ENCODE assay signal across 11 cellular contexts in the genomic region with DNA sequence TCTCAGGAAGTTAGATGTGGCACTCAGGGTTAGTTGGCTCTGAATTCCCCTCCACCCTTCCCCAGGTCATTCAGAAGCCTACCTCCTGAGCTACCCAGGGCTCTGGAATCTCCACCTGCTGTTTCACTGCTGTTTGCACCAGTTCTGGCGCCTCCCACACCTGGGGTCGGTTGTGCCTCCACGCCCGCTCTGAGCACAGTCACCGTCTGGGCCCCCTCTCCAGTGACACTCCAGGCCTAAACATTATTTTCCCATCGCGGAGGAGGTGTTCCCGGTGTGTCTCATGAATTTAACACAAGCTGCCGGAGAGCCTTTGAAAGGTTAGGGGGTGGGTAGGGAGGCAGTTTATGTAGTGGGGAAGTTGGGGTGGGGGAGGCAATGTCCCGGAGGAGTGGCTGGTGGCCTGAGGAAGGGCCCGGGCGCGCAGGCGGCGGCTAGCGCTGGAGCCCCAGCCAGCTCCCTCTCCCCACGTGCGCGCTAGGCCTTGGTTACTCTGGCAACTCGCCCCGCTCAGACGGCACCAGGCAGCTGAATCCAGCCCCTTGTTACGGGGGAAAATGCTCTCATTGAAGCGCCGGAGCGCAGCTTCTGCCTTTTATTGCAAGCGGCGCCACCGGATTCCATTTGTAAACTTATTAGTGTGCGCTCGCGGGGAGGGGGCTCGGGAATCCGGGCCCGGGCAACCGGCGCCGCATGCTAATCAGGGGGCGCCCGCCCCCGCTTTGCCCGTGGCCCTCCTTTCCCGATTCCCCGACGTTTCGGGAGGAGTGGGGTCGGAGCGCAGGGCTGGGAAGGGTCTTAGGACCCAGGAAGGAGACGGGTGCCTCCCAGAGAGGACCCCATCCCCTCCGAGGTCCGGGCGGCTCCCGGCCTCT. TPM values are rescaled to one million over a fixed set of nuclear protein-coding genes. Genes with fewer than 3 reads are reported as not detected.
DNase-seq lines count a peak whose midpoint lies in the region; ATAC-seq, FAIRE-seq and TF ChIP-seq lines count a peak whose summit lies in the region.
"Had no signal": no experiment of that assay in that cellular context is flagged by ENCODE, and none has a peak within 500 bp of the region (broad histone marks: within the 10 kb centered on the region; RNA-seq: fewer than 3 reads in every experiment).

No MANE protein-coding gene starts in this region.

- no peaks in the 10 kb centered on the region for H3K79me2 ChIP-seq in H1 (ENCODE audit: control insufficient read depth in 1 of 2, insufficient read depth in 2 of 2, low read length in 2 of 2)

- TF ChIP-seq CTCF in breast epithelium (IDR thresholded peaks at IDR 0.05) = no peak
- no peak for TF ChIP-seq CTCF in MCF 10A (IDR thresholded peaks at IDR 0.05; ENCODE audit: unreplicated experiment)
- TF ChIP-seq CTCF in H1 (IDR thresholded peaks at IDR 0.05; ENCODE audit: control extremely low read depth in 1 of 3, insufficient read depth in 1 of 3, low read depth in 1 of 3, low read length in 3 of 3) = no peak
- no peak for TF ChIP-seq CTCF in mesothelial cell of epicardium (IDR thresholded peaks at IDR 0.05; ENCODE audit: unreplicated experiment)
- TF ChIP-seq CTCF in vagina (IDR thresholded peaks at IDR 0.05) = no peak

- TF ChIP-seq EP300 in H1 (IDR thresholded peaks at IDR 0.05; ENCODE audit: borderline replicate concordance in 1 of 2, low read depth in 2 of 2, low read length in 2 of 2) = no peak

- peak overlapping the region; percentile 28 for H2BK20ac ChIP-seq in H1 (ENCODE audit: low read length)

- intact Hi-C loops in breast epithelium (cut with DNase I; ENCODE audit: low total_unique reads) (no loop called here), MCF 10A (cut with micrococcal nuclease) (no loop called here), vagina (cut with DNase I) (no loop called here)

- peak overlapping the region; percentile 5; the same call in 1 of the 2 replicates for H2AFZ ChIP-seq in H1 (ENCODE audit: low read length)

- H3K4me3 Mint-ChIP-seq in MCF 10A (ENCODE audit: unreplicated experiment) = no peak overlapping the region
- peak overlapping the region; percentile 48 for H3K4me3 Mint-ChIP-seq in mesothelial cell of epicardium
- no peak overlapping the region for H3K4me3 Mint-ChIP-seq in activated CD4-positive, alpha-beta memory T cell treated with anti-CD3 and anti-CD28 coated beads, Interleukin-2, amount 10 ng/mL, durations not matched to agents 7 days and 5 days
- H3K4me3 Mint-ChIP-seq: activated naive CD4-positive, alpha-beta T cell treated with anti-CD3 and anti-CD28 coated beads, Interleukin-2, amount 50 U/mL, for 24 hours; naive thymus-derived CD8-positive, alpha-beta T cell had no signal

- no peaks in the 10 kb centered on the region for H3K36me3 Mint-ChIP-seq in MCF 10A (ENCODE audit: insufficient read depth, unreplicated experiment)
- no peaks in the 10 kb centered on the region for H3K36me3 Mint-ChIP-seq in mesothelial cell of epicardium
- no peaks in the 10 kb centered on the region for H3K36me3 Mint-ChIP-seq in activated CD4-positive, alpha-beta memory T cell treated with anti-CD3 and anti-CD28 coated beads, Interleukin-2, amount 10 ng/mL, durations not matched to agents 7 days and 5 days (ENCODE audit: low read depth)
- H3K36me3 Mint-ChIP-seq: activated naive CD4-positive, alpha-beta T cell treated with anti-CD3 and anti-CD28 coated beads, Interleukin-2, amount 50 U/mL, for 24 hours; naive thymus-derived CD8-positive, alpha-beta T cell had no signal

- H3K4me3 ChIP-seq in breast epithelium (peak overlapping the region; percentile 35 to 77 (median 54)), H1 (ENCODE audit: extremely low read depth in 1 of 4, insufficient read depth in 2 of 4, low read depth in 3 of 4, low read length in 4 of 4) (peak overlapping the region; percentile 48 to 66 (median 58)), vagina (peak overlapping the region; percentile 34 to 50)

- DNase-seq in breast epithelium (ENCODE audit: low spot score in 2 of 2) (peak in 1 of 2 donors; percentile 62), MCF 10A (ENCODE audit: unreplicated experiment) (no peak), H1 (ENCODE audit: low read depth in 1 of 2, low spot score in 2 of 2) (peak in 1 of 2 experiments; percentile 75), mesothelial cell of epicardium (ENCODE audit: low spot score in 2 of 2, unreplicated experiment in 2 of 2) (peak; percentile 46 to 71), vagina (ENCODE audit: extremely low spot score in 2 of 2) (no peak)
- no peak for DNase-seq in activated CD4-positive, alpha-beta memory T cell treated with anti-CD3 and anti-CD28 coated beads, Interleukin-2, amount 10 ng/mL, durations not matched to agents 7 days and 5 days
- DNase-seq: NK-92 treated with Interleukin-12 subunit alpha and Interleukin-12 subunit beta, amount 100 ng/mL, for 24 hours had no signal

- H4K8ac ChIP-seq in H1 (ENCODE audit: extremely low read depth, insufficient read depth, low read length) = peak overlapping the region; percentile 42

- no peak for TF ChIP-seq POLR2A in breast epithelium (IDR thresholded peaks at IDR 0.05)
- no peak for TF ChIP-seq POLR2A in H1 (IDR thresholded peaks at IDR 0.05; ENCODE audit: control extremely low read depth in 1 of 2, low read depth in 2 of 2, low read length in 2 of 2)
- no peak for TF ChIP-seq POLR2A in vagina (IDR thresholded peaks at IDR 0.05)

- peaks cover 14% of the 10 kb centered on the region; the same call in 1 of the 2 replicates for H3K23me2 ChIP-seq in H1 (ENCODE audit: low read depth, low read length)

- no peaks in the 10 kb centered on the region for H3K79me1 ChIP-seq in H1 (ENCODE audit: low read depth, low read length)

- H3K27ac Mint-ChIP-seq in MCF 10A (ENCODE audit: low read depth, unreplicated experiment) (no peak overlapping the region), mesothelial cell of epicardium (no peak overlapping the region)
- H3K27ac Mint-ChIP-seq in activated CD4-positive, alpha-beta memory T cell treated with anti-CD3 and anti-CD28 coated beads, Interleukin-2, amount 10 ng/mL, durations not matched to agents 7 days and 5 days = no peak overlapping the region
- H3K27ac Mint-ChIP-seq: activated naive CD4-positive, alpha-beta T cell treated with anti-CD3 and anti-CD28 coated beads, Interleukin-2, amount 50 U/mL, for 24 hours; naive thymus-derived CD8-positive, alpha-beta T cell had no signal

- CTCF ChIA-PET in MCF 10A (lab: Yijun Ruan, JAX) (interaction anchor here (0.6 kb wide), 1 partner anchor 16 kb away, joined by 3 read pairs; no protein-coding TSS in a partner anchor), H1 (lab: Charles Lee; ENCODE audit: partially characterized antibody) (interaction anchor here (0.9 to 3.6 kb wide), 12 partner anchors 13 to 370 kb away, joined by 3 to 14 read pairs (median 4); a partner anchor contains a TSS)
- CTCF ChIA-PET in activated CD4-positive, alpha-beta memory T cell treated with anti-CD3 and anti-CD28 coated beads, Interleukin-2, amount 10 ng/mL, durations not matched to agents 7 days and 5 days (lab: Charles Lee) = interaction anchor here (1.5 kb wide), 1 partner anchor 121 kb away, joined by 4 read pairs; no protein-coding TSS in a partner anchor

- H2BK15ac ChIP-seq in H1 (ENCODE audit: low read length) = peak overlapping the region; percentile 50

- no peaks in the 10 kb centered on the region for H3K9me3 Mint-ChIP-seq in MCF 10A (ENCODE audit: unreplicated experiment)
- no peaks in the 10 kb centered on the region for H3K9me3 Mint-ChIP-seq in mesothelial cell of epicardium
- H3K9me3 Mint-ChIP-seq in activated CD4-positive, alpha-beta memory T cell treated with anti-CD3 and anti-CD28 coated beads, Interleukin-2, amount 10 ng/mL, durations not matched to agents 7 days and 5 days = no peaks in the 10 kb centered on the region
- H3K9me3 Mint-ChIP-seq: activated naive CD4-positive, alpha-beta T cell treated with anti-CD3 and anti-CD28 coated beads, Interleukin-2, amount 50 U/mL, for 24 hours; naive thymus-derived CD8-positive, alpha-beta T cell had no signal

- H4K20me1 ChIP-seq in H1 (replicated peaks in 1 of 2; ENCODE audit: control insufficient read depth in 1 of 2, insufficient read depth in 2 of 2, low read length in 2 of 2) = no peaks in the 10 kb centered on the region

- 0 out of 2 replicates have a peak overlapping the region, but pooled peaks have one; percentile 69 for H2BK12ac ChIP-seq in H1 (ENCODE audit: low read depth, low read length)

- H3K27me3 ChIP-seq in breast epithelium = peaks cover 0 to 6% of the 10 kb centered on the region in 2 donors
- peaks cover 0 to 38% (median 27%) of the 10 kb centered on the region in 4 experiments; a peak in 6 of 7 replicates for H3K27me3 ChIP-seq in H1 (replicated peaks in 1 of 4; ENCODE audit: control insufficient read depth in 3 of 4, extremely low read depth in 1 of 4, insufficient read depth in 3 of 4, low read length in 3 of 4)
- no peaks in the 10 kb centered on the region for H3K27me3 ChIP-seq in vagina

- BruUV-seq in MCF 10A (replicated peaks; lab: Mats Ljungman, UMichigan) = no TSS peak

- H2AK5ac ChIP-seq in H1 (ENCODE audit: low read depth, low read length) = no peak overlapping the region

- no peak overlapping the region for H4K5ac ChIP-seq in H1 (ENCODE audit: insufficient read length, low read depth, low read length)

- H3K4me1 ChIP-seq in breast epithelium = no peaks in the 10 kb centered on the region
- H3K4me1 ChIP-seq in H1 (replicated peaks in 1 of 4; ENCODE audit: control insufficient read depth in 3 of 4, insufficient read depth in 4 of 4, low read length in 3 of 4) = peaks cover 8 to 22% (median 13%) of the 10 kb centered on the region in 4 experiments
- H3K4me1 ChIP-seq in vagina = peaks cover 19% of the 10 kb centered on the region

- H3K4me1 Mint-ChIP-seq in MCF 10A (ENCODE audit: insufficient read depth, unreplicated experiment) (peaks cover 9% of the 10 kb centered on the region), mesothelial cell of epicardium (peaks cover 11% of the 10 kb centered on the region)
- no peaks in the 10 kb centered on the region for H3K4me1 Mint-ChIP-seq in activated CD4-positive, alpha-beta memory T cell treated with anti-CD3 and anti-CD28 coated beads, Interleukin-2, amount 10 ng/mL, durations not matched to agents 7 days and 5 days

- POLR2A ChIA-PET in MCF 10A (lab: Yijun Ruan, JAX) = interaction anchor here (1.2 kb wide), 1 partner anchor 15 kb away, joined by 3 read pairs; no protein-coding TSS in a partner anchor
- POLR2A ChIA-PET in H1 (lab: Charles Lee; ENCODE audit: partially characterized antibody) = interaction anchor here (0.8 to 2.5 kb wide), 10 partner anchors 9 to 132 kb away, joined by 3 to 13 read pairs (median 4); no protein-coding TSS in a partner anchor
- POLR2A ChIA-PET in activated CD4-positive, alpha-beta memory T cell treated with anti-CD3 and anti-CD28 coated beads, Interleukin-2, amount 10 ng/mL, durations not matched to agents 7 days and 5 days (lab: Charles Lee) = no interaction called here

- peak overlapping the region in 1 of 4 experiments; percentile 25; a peak in 3 of 7 replicates for H3K9ac ChIP-seq in H1 (replicated peaks in 1 of 4; ENCODE audit: extremely low read depth in 1 of 4, low read depth in 3 of 4, low read length in 3 of 4)

- H3K4ac ChIP-seq in H1 (replicated peaks; ENCODE audit: insufficient read length, low read depth, low read length) = peak overlapping the region; percentile 58

- peak overlapping the region; percentile 38 for H3K56ac ChIP-seq in H1 (replicated peaks; ENCODE audit: insufficient read length, low read depth, low read length)

- no peak for FAIRE-seq in H1 (lab: Jason Lieb, UNC)

- no peak overlapping the region for H3K14ac ChIP-seq in H1 (ENCODE audit: insufficient read length)

- H3K9me3 ChIP-seq in breast epithelium = no peaks in the 10 kb centered on the region
- no peaks in the 10 kb centered on the region for H3K9me3 ChIP-seq in H1 (ENCODE audit: insufficient read depth in 2 of 2, low read depth in 1 of 2, low read length in 1 of 2)
- no peaks in the 10 kb centered on the region for H3K9me3 ChIP-seq in vagina

- H3K18ac ChIP-seq in H1 (ENCODE audit: extremely low read depth, low read length) = peak overlapping the region; percentile 84

- no peak for TF ChIP-seq RAD21 in H1 (IDR thresholded peaks at IDR 0.05 in 1 of 2, conservative IDR thresholded peaks at IDR 0.05 in 1 of 2; ENCODE audit: low read depth in 2 of 2, low read length in 2 of 2)

- no peak overlapping the region for H3K23ac ChIP-seq in H1 (ENCODE audit: insufficient read length)

- H2BK5ac ChIP-seq in H1 (ENCODE audit: low read depth, low read length) = peak overlapping the region; percentile 45; the same call in 1 of the 2 replicates

- H3K36me3 ChIP-seq in breast epithelium = no peaks in the 10 kb centered on the region
- no peaks in the 10 kb centered on the region for H3K36me3 ChIP-seq in H1 (ENCODE audit: control insufficient read depth in 2 of 4, insufficient read depth in 4 of 4, low read length in 3 of 4)
- H3K36me3 ChIP-seq in vagina = no peaks in the 10 kb centered on the region

- peak overlapping the region; percentile 78 to 93 for H3K4me2 ChIP-seq in H1 (ENCODE audit: insufficient read depth in 1 of 2, low read depth in 2 of 2, low read length in 2 of 2)

- ATAC-seq in GM19035 (IDR thresholded peaks at IDR 0.05; ENCODE audit: unreplicated experiment) (no peak), GM19467 (IDR thresholded peaks at IDR 0.05; ENCODE audit: unreplicated experiment) (no peak)

- WGBS in H1 (ENCODE audit: extremely low coverage in 1 of 2, insufficient coverage in 1 of 2, insufficient read length in 1 of 2, insufficient replicate concordance in 2 of 2, low coverage in 1 of 2, low lambda C conversion rate in 2 of 2, missing lambda C conversion rate in 1 of 2), 2 experiments = 6% methylated on average over 32 of the region's 53 CpGs; no CpG with 5 or more reads in 1 of the 2 experiments

- no peak overlapping the region for H2BK120ac ChIP-seq in H1 (replicated peaks; ENCODE audit: low read depth, low read length)

- H3K27me3 Mint-ChIP-seq in MCF 10A (ENCODE audit: insufficient read depth, unreplicated experiment) = peaks cover 11% of the 10 kb centered on the region
- H3K27me3 Mint-ChIP-seq in mesothelial cell of epicardium (ENCODE audit: low read depth) = peaks cover 65% of the 10 kb centered on the region
- peaks cover 44% of the 10 kb centered on the region for H3K27me3 Mint-ChIP-seq in activated CD4-positive, alpha-beta memory T cell treated with anti-CD3 and anti-CD28 coated beads, Interleukin-2, amount 10 ng/mL, durations not matched to agents 7 days and 5 days

- H4K91ac ChIP-seq in H1 (replicated peaks; ENCODE audit: insufficient read length, low read length) = peak overlapping the region; percentile 38

- H3K27ac ChIP-seq in breast epithelium = peak overlapping the region; percentile 15 to 62
- H3K27ac ChIP-seq in H1 (ENCODE audit: low read depth, low read length) = no peak overlapping the region
- H3K27ac ChIP-seq in vagina = no peak overlapping the region

RNA-seq across cellular contexts. Expression of a gene that starts 52.4 kb away (rescaled TPM):
- total RNA-seq in breast epithelium (under 1 TPM in 2 of 3 donors, not detected in 1; 0.29 to 0.66 TPM), MCF 10A (2022) (not detected in 2 replicates), mesothelial cell of epicardium (1.5 to 2.2 TPM (median 1.8 TPM) in 3 replicates), vagina (0.25 TPM)
- total RNA-seq in H1 (2021; fragmentation: NEBNext Ultra II Directional; extraction: Animal tissue kit (Norgen Biotek cat#: 25700)) = 2.4 and 2.9 TPM in 2 replicates
- 1.2 and 2.2 TPM in 2 replicates for polyA plus RNA-seq in H1 (2011; rRNA removed)
- 1.1 TPM for polyA plus RNA-seq in H1 (2011; cell fraction: cytosol; rRNA removed)
- 3.3 TPM for polyA plus RNA-seq in H1 (2011; cell fraction: nucleus; rRNA removed)
- 1.5 to 1.8 TPM (median 1.6 TPM) in 4 replicates for polyA plus RNA-seq in H1 (2012, experiment 1 of 2)
- 0.89 TPM for polyA plus RNA-seq in H1 (2012, experiment 2 of 2)
- 2.0 TPM for polyA plus RNA-seq in H1 (2013, experiment 1 of 2)
- 2.2 TPM for polyA plus RNA-seq in H1 (2013, experiment 2 of 2)
- 2.3 and 4.4 TPM in 2 replicates for polyA minus RNA-seq in H1 (2011; rRNA and poly(A)+ RNA removed)
- 2.8 TPM for polyA minus RNA-seq in H1 (2011; cell fraction: cytosol; rRNA and poly(A)+ RNA removed)
- polyA minus RNA-seq in H1 (2011; cell fraction: nucleus; rRNA and poly(A)+ RNA removed) = 4.5 TPM
- not detected for total RNA-seq in activated CD4-positive, alpha-beta memory T cell treated with anti-CD3 and anti-CD28 coated beads, Interleukin-2, amount 10 ng/mL, durations not matched to agents 7 days and 5 days
- total RNA-seq: naive thymus-derived CD8-positive, alpha-beta T cell had no signal
- polyA plus RNA-seq: naive thymus-derived CD8-positive, alpha-beta T cell had no signal

Comparison
In these comparisons a context has a peak if more than half of its experiments do, and no peak if none do; other contexts are left out.
1. DNase-seq: peak in mesothelial cell of epicardium (2 of 2); none in MCF 10A (single experiment), vagina (0 of 2) and activated CD4-positive, alpha-beta memory T cell treated with anti-CD3 and anti-CD28 coated beads, Interleukin-2, amount 10 ng/mL, durations not matched to agents 7 days and 5 days (single experiment).
2. H3K27ac ChIP-seq: peak in breast epithelium (2 of 2); none in H1 (single experiment) and vagina (single experiment).
3. Peak in every context shown above with its lines, with median percentiles within 50 percentile points of each other: H3K4me3 ChIP-seq.